7 cellular contexts compared by ENCODE assay signal in genomic region chr4:151133311-151133710, GRCh38.
"Had no signal": no experiment of that assay in that cellular context is flagged by ENCODE, and none has a peak within 500 bp of the region (broad histone marks: within the 10 kb centered on the region; RNA-seq: fewer than 3 reads in every experiment).

No MANE protein-coding gene starts in this region.

- H3K9ac ChIP-seq: KMS-11 had no signal

- ATAC-seq: K562 had no signal

- DNase-seq: IMR-90, KBM-7, KG1 had no signal

- H3K4me2 ChIP-seq: KMS-11 had no signal

- H3K4me3 ChIP-seq: K562 had no signal

- H3K27ac ChIP-seq: HL-60, KMS-11 had no signal

- FAIRE-seq: HTR-8/SVneo, K562 had no signal
